Comparison of ENCODE assay signal across 15 cellular contexts in the genomic region with DNA sequence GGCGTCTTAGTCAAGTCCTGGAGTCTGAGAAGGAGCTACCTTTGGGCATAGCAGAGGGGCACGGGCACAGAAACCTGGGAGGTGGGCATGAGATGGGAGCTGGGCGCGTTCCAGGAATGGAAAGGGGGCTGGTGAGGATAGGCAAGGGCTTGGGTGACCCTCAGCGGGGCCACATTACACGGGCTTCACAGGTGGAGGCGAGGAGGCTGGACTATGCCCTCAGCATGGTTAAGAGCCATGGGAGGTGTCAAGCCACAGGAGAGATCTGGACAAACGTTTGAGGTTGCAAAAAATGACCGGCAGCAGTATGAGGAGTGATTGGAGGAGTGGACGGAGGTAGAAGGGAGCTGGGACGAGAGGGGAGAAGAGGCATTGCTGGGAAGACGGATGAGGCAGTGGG. TPM values are rescaled to one million over a fixed set of nuclear protein-coding genes. Genes with fewer than 3 reads are reported as not detected.
A peak's percentile ranks its signal among the peaks of the same experiment; 100 is the strongest.
DNase-seq lines count a peak whose midpoint lies in the region; ATAC-seq and TF ChIP-seq lines count a peak whose summit lies in the region.
"Had no signal": no experiment of that assay in that cellular context is flagged by ENCODE, and none has a peak within 500 bp of the region (broad histone marks: within the 10 kb centered on the region; RNA-seq: fewer than 3 reads in every experiment).

No MANE protein-coding gene starts in this region.

- no peak overlapping the region for H2AFZ ChIP-seq in SK-N-SH (ENCODE audit: low read depth)

- H3K4me1 ChIP-seq in SK-N-SH (ENCODE audit: control insufficient read depth in 1 of 2, insufficient read depth in 2 of 2, low read depth in 1 of 2, low read length in 1 of 2) (0 out of 4 replicates have a peak, but pooled peaks cover 0 to 7% of the 10 kb centered on the region in 2 experiments), subcutaneous abdominal adipose tissue (ENCODE audit: control insufficient read depth in 5 of 5, insufficient read depth in 5 of 5, low read length in 5 of 5) (peaks cover 2 to 47% (median 13%) of the 10 kb centered on the region in 5 donors)

- TF ChIP-seq EP300 in SK-N-SH (IDR thresholded peaks at IDR 0.05; ENCODE audit: borderline replicate concordance in 1 of 2, low read depth in 1 of 2, low read length in 1 of 2) = no peak

- H3K4me1 Mint-ChIP-seq in T-helper 17 cell (peaks cover 5% of the 10 kb centered on the region), neural crest cell (no peaks in the 10 kb centered on the region)

- H3K9me3 ChIP-seq in SK-N-SH (no peaks in the 10 kb centered on the region), T-helper 17 cell (ENCODE audit: control insufficient read depth, low read length, poor library complexity, severe bottlenecking) (no peaks in the 10 kb centered on the region), subcutaneous abdominal adipose tissue (ENCODE audit: control insufficient read depth in 5 of 5, low read length in 5 of 5) (no peaks in the 10 kb centered on the region)

- no peak overlapping the region for H3K27ac ChIP-seq in SK-N-SH (ENCODE audit: low read depth in 2 of 2, low read length in 1 of 2)
- peak overlapping the region; percentile 58 for H3K27ac ChIP-seq in subcutaneous abdominal adipose tissue (ENCODE audit: low read depth, low read length)
- H3K27ac ChIP-seq: 22Rv1 had no signal

- peaks cover 61% of the 10 kb centered on the region for H3K79me2 ChIP-seq in SK-N-SH (ENCODE audit: insufficient read depth)

- H3K4me3 ChIP-seq in SK-N-SH (ENCODE audit: low read depth in 2 of 2, low read length in 1 of 2) (no peak overlapping the region), subcutaneous abdominal adipose tissue (ENCODE audit: low read depth in 1 of 5, low read length in 5 of 5) (no peak overlapping the region)

- 86% methylated on average over 12 of the region's 12 CpGs for WGBS in SK-N-SH (ENCODE audit: low lambda C conversion rate)

- peak overlapping the region; percentile 36 for H3K4me3 Mint-ChIP-seq in T-helper 17 cell
- H3K4me3 Mint-ChIP-seq in neural crest cell = no peak overlapping the region

- H3K9me2 ChIP-seq in SK-N-SH = no peaks in the 10 kb centered on the region

- no peak overlapping the region for H3K9ac ChIP-seq in SK-N-SH
- H3K9ac ChIP-seq in subcutaneous abdominal adipose tissue (ENCODE audit: low read length in 5 of 5) = no peak overlapping the region

- ATAC-seq in SK-N-SH treated with all-trans-retinoic acid at 6 μM for 48 hours (no peak), T-helper 17 cell (no peak), GM21526 (IDR thresholded peaks at IDR 0.05; ENCODE audit: low FRiP score, unreplicated experiment) (no peak)
- ATAC-seq: PC-3 had no signal

- H3K27ac Mint-ChIP-seq in T-helper 17 cell (no peak overlapping the region), neural crest cell (ENCODE audit: unreplicated experiment) (peak overlapping the region; percentile 24)

- H3K36me3 ChIP-seq in SK-N-SH (replicated peaks in 1 of 2; ENCODE audit: control insufficient read depth in 1 of 2, insufficient read depth in 2 of 2, low read length in 1 of 2) = peaks cover 8 to 24% of the 10 kb centered on the region in 2 experiments
- peaks cover 3 to 38% (median 27%) of the 10 kb centered on the region in 5 donors for H3K36me3 ChIP-seq in subcutaneous abdominal adipose tissue (ENCODE audit: control insufficient read depth in 5 of 5, insufficient read depth in 5 of 5, low read length in 5 of 5)

- H3K27me3 Mint-ChIP-seq in T-helper 17 cell (peaks cover 10% of the 10 kb centered on the region), neural crest cell (ENCODE audit: low read depth) (no peaks in the 10 kb centered on the region)

- POLR2A ChIA-PET in SK-N-SH (lab: Yijun Ruan, JAX) = no interaction called here

- H3K36me3 Mint-ChIP-seq in T-helper 17 cell (ENCODE audit: low read depth) (peaks cover 4% of the 10 kb centered on the region), neural crest cell (ENCODE audit: low read depth) (peaks cover 13% of the 10 kb centered on the region)

- H3K4me2 ChIP-seq in SK-N-SH = no peak overlapping the region

- no peaks in the 10 kb centered on the region for H3K9me3 Mint-ChIP-seq in neural crest cell

- TF ChIP-seq CTCF in SK-N-SH (IDR thresholded peaks at IDR 0.05) (no peak), neural crest cell (conservative IDR thresholded peaks at IDR 0.05) (no peak)

- no peaks in the 10 kb centered on the region for H3K27me3 ChIP-seq in SK-N-SH (ENCODE audit: insufficient read depth)
- H3K27me3 ChIP-seq in subcutaneous abdominal adipose tissue (ENCODE audit: control insufficient read depth in 5 of 5, insufficient read depth in 4 of 5, low read length in 5 of 5) = no peaks in the 10 kb centered on the region

- TF ChIP-seq RAD21 in SK-N-SH (IDR thresholded peaks at IDR 0.05; ENCODE audit: low read length) = no peak

- peaks cover 28% of the 10 kb centered on the region for H3F3A ChIP-seq in SK-N-SH (replicated peaks; ENCODE audit: insufficient read depth)

- DNase-seq in SK-N-SH (peak; percentile 8), T-helper 17 cell (no peak), neural crest cell (ENCODE audit: low read depth, low spot score) (no peak), NCI-H2171 (lab: John Stamatoyannopoulos, UW) (no peak), NCI-H1930 (lab: John Stamatoyannopoulos, UW) (no peak)
- DNase-seq: DMS 273 treated with DMSO at 0.1 percent for 48 hours, MV-4-11, NCI-H1417 treated with DMSO at 0.1 percent for 48 hours, NCI-H345, NCI-H69, PC-3 had no signal

- H4K20me1 ChIP-seq in SK-N-SH (ENCODE audit: insufficient read depth) = 0 out of 2 replicates have a peak, but pooled peaks cover 4% of the 10 kb centered on the region

- CTCF ChIA-PET in SK-N-SH (lab: Yijun Ruan, JAX) = interaction anchor here (0.6 to 1.1 kb wide), 2 partner anchors 83 to 97 kb away, joined by 3 read pairs; no protein-coding TSS in a partner anchor

TF ChIP-seq in SK-N-SH, 30 proteins besides CTCF, POLR2A, EP300 and RAD21:
- TF ChIP-seq MXI1 (IDR thresholded peaks at IDR 0.05; ENCODE audit: low read depth, low read length) = no peak

TF ChIP-seq in SK-N-SH treated with all-trans-retinoic acid at 6 μM for 48 hours, 23 proteins besides CTCF, POLR2A, EP300 and RAD21:
- TF ChIP-seq ZFP3 (CRISPR knock-in tag; IDR thresholded peaks at IDR 0.05) (no peak), ESRRG (CRISPR knock-in tag; IDR thresholded peaks at IDR 0.05) (no peak), TOX (CRISPR knock-in tag; IDR thresholded peaks at IDR 0.05; ENCODE audit: borderline replicate concordance) (no peak), BACH2 (CRISPR knock-in tag; IDR thresholded peaks at IDR 0.05; ENCODE audit: borderline replicate concordance) (no peak)
- TF ChIP-seq, protein P1, sequence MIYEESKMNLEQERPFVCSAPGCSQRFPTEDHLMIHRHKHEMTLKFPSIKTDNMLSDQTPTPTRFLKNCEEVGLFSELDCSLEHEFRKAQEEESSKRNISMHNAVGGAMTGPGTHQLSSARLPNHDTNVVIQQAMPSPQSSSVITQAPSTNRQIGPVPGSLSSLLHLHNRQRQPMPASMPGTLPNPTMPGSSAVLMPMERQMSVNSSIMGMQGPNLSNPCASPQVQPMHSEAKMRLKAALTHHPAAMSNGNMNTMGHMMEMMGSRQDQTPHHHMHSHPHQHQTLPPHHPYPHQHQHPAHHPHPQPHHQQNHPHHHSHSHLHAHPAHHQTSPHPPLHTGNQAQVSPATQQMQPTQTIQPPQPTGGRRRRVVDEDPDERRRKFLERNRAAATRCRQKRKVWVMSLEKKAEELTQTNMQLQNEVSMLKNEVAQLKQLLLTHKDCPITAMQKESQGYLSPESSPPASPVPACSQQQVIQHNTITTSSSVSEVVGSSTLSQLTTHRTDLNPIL (CRISPR knock-in tag; IDR thresholded peaks at IDR 0.05; ENCODE audit: low read depth) = no peak

RNA-seq across cellular contexts. Expression of a gene that starts 21.5 kb away (rescaled TPM):
- polyA plus RNA-seq in SK-N-SH (2012; rRNA removed) = 96.6 and 121 TPM in 2 replicates
- 57.7 and 82.2 TPM in 2 replicates for polyA plus RNA-seq in SK-N-SH (2012; cell fraction: cytosol; rRNA removed)
- polyA plus RNA-seq in SK-N-SH (2012; cell fraction: nucleus; rRNA removed) = 94.1 and 94.2 TPM in 2 replicates
- total RNA-seq in T-helper 17 cell = 1 to 10 TPM; 2.5 to 5.2 TPM
- total RNA-seq in neural crest cell = 76.2 and 78.5 TPM in 2 replicates

RNA-seq across cellular contexts. Expression of a gene that starts 23.5 kb away (rescaled TPM):
- 66.9 and 78.9 TPM in 2 replicates for polyA plus RNA-seq in SK-N-SH (2012; rRNA removed)
- 35.9 and 62.2 TPM in 2 replicates for polyA plus RNA-seq in SK-N-SH (2012; cell fraction: cytosol; rRNA removed)
- polyA plus RNA-seq in SK-N-SH (2012; cell fraction: nucleus; rRNA removed) = 55.6 and 65.1 TPM in 2 replicates
- total RNA-seq in T-helper 17 cell (10 to 100 TPM; 29.0 to 34.8 TPM), neural crest cell (141 and 147 TPM in 2 replicates)

RNA-seq across cellular contexts. Expression of a gene that starts 38.0 kb away (rescaled TPM):
- 56.0 and 65.7 TPM in 2 replicates for polyA plus RNA-seq in SK-N-SH (2012; rRNA removed)
- 35.0 and 48.7 TPM in 2 replicates for polyA plus RNA-seq in SK-N-SH (2012; cell fraction: cytosol; rRNA removed)
- 58.4 and 73.3 TPM in 2 replicates for polyA plus RNA-seq in SK-N-SH (2012; cell fraction: nucleus; rRNA removed)
- 1 to 10 TPM; 1.3 to 2.0 TPM for total RNA-seq in T-helper 17 cell
- total RNA-seq in neural crest cell = 12.2 and 13.1 TPM in 2 replicates

RNA-seq across cellular contexts. Expression of a gene that starts 46.8 kb away (rescaled TPM):
- polyA plus RNA-seq in SK-N-SH (2012; rRNA removed) = 0.73 and 2.7 TPM in 2 replicates
- 0.98 and 1.0 TPM in 2 replicates for polyA plus RNA-seq in SK-N-SH (2012; cell fraction: cytosol; rRNA removed)
- polyA plus RNA-seq in SK-N-SH (2012; cell fraction: nucleus; rRNA removed) = 0.21 and 2.9 TPM in 2 replicates
- total RNA-seq in T-helper 17 cell = not detected
- 24.9 and 25.4 TPM in 2 replicates for total RNA-seq in neural crest cell

RNA-seq across cellular contexts. Expression of a gene that starts 58.7 kb away (rescaled TPM):
- 9.7 and 34.0 TPM in 2 replicates for polyA plus RNA-seq in SK-N-SH (2012; rRNA removed)
- 13.8 and 20.8 TPM in 2 replicates for polyA plus RNA-seq in SK-N-SH (2012; cell fraction: cytosol; rRNA removed)
- polyA plus RNA-seq in SK-N-SH (2012; cell fraction: nucleus; rRNA removed) = 49.8 and 71.7 TPM in 2 replicates
- total RNA-seq in T-helper 17 cell (not detected), neural crest cell (5.3 and 5.5 TPM in 2 replicates)

Comparison
In these comparisons a context has a peak if more than half of its experiments do, and no peak if none do; other contexts are left out.
1. RNA of a gene that starts 21.5 kb away (total RNA-seq): 76.2 to 78.5 TPM in neural crest cell; 2.5 to 5.2 TPM in T-helper 17 cell; every median in the first group is over 10 times any median in the second.